15 cellular contexts compared by ENCODE assay signal in the genomic region with DNA sequence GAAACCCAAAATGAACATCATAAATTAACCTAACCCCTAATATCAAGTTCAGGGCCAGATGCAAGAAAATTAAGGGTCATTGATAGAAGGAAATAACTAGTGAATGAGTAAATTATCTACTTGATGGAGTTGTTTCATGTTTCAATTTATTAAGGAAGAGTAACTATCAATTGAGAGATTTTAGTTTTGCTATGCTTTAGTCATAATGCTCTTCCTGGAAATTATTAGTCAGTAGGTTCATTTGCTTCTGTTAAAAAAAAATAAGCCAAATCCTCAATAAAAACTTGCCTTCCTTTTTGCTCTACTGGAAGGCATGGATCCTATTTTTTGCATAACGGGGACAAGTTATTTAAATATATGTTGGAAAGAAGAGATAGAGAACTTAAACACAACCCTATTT.
"Had no signal": no experiment of that assay in that cellular context is flagged by ENCODE, and none has a peak within 500 bp of the region (broad histone marks: within the 10 kb centered on the region; RNA-seq: fewer than 3 reads in every experiment).

No MANE protein-coding gene starts in this region.

- DNase-seq: activated CD4-positive, alpha-beta T cell treated with anti-CD3 and anti-CD28 coated beads, Interleukin-2, amount 50 U/mL, for 4 hours; activated CD8-positive, alpha-beta memory T cell treated with anti-CD3 and anti-CD28 coated beads, Interleukin-2, amount 10 ng/mL, durations not matched to agents 7 days and 5 days; activated effector memory CD4-positive, alpha-beta T cell treated with Interleukin-2 at 50 U/mL for 16 hours; cerebellar nuclear complex; effector memory CD4-positive, alpha-beta T cell; esophagus squamous epithelium; heart right ventricle; left lung; midbrain; upper lobe of right lung had no signal

- H3K9me3 ChIP-seq: esophagus squamous epithelium, heart right ventricle, left lung, SJSA1, upper lobe of right lung had no signal

- H3K4me1 ChIP-seq: esophagus squamous epithelium, upper lobe of right lung had no signal

- H3K4me3 ChIP-seq: esophagus squamous epithelium, heart right ventricle, left lung, SJSA1, upper lobe of right lung had no signal

- H3K4me3 Mint-ChIP-seq: activated CD8-positive, alpha-beta memory T cell treated with anti-CD3 and anti-CD28 coated beads, Interleukin-2, amount 10 ng/mL, durations not matched to agents 7 days and 5 days; neural crest cell; T-helper 1 cell treated with Interleukin-12 subunit alpha and Interleukin-12 subunit beta and Interleukin-4 antibody, amounts not matched to agents 30 μg/mL and 1 μg/mL, for 36 hours had no signal

- H3K27me3 Mint-ChIP-seq: activated CD8-positive, alpha-beta memory T cell treated with anti-CD3 and anti-CD28 coated beads, Interleukin-2, amount 10 ng/mL, durations not matched to agents 7 days and 5 days; progenitor cell of endocrine pancreas had no signal

- H3K27ac Mint-ChIP-seq: activated CD8-positive, alpha-beta memory T cell treated with anti-CD3 and anti-CD28 coated beads, Interleukin-2, amount 10 ng/mL, durations not matched to agents 7 days and 5 days; progenitor cell of endocrine pancreas; T-helper 1 cell treated with Interleukin-12 subunit alpha and Interleukin-12 subunit beta and Interleukin-4 antibody, amounts not matched to agents 30 μg/mL and 1 μg/mL, for 36 hours had no signal

- H3K9me3 Mint-ChIP-seq: neural crest cell; T-helper 1 cell treated with Interleukin-12 subunit alpha and Interleukin-12 subunit beta and Interleukin-4 antibody, amounts not matched to agents 30 μg/mL and 1 μg/mL, for 36 hours had no signal

- H3K27me3 ChIP-seq: esophagus squamous epithelium, heart right ventricle, left lung, SJSA1, upper lobe of right lung had no signal

- H3K36me3 Mint-ChIP-seq: activated CD8-positive, alpha-beta memory T cell treated with anti-CD3 and anti-CD28 coated beads, Interleukin-2, amount 10 ng/mL, durations not matched to agents 7 days and 5 days had no signal

- H3K36me3 ChIP-seq: esophagus squamous epithelium, heart right ventricle, left lung, SJSA1, upper lobe of right lung had no signal

- ATAC-seq: activated CD4-positive, CD25-positive, alpha-beta regulatory T cell treated with anti-CD3 and anti-CD28 coated beads, Interleukin-2, amount 50 U/mL, for 24 hours; activated CD8-positive, alpha-beta memory T cell treated with anti-CD3 and anti-CD28 coated beads, Interleukin-2, amount 10 ng/mL, durations not matched to agents 7 days and 5 days; heart right ventricle; left lung; upper lobe of right lung had no signal

- H3K27ac ChIP-seq: esophagus squamous epithelium, left lung, SJSA1, upper lobe of right lung had no signal
